12 cellular contexts compared by ENCODE assay signal in the genomic region with DNA sequence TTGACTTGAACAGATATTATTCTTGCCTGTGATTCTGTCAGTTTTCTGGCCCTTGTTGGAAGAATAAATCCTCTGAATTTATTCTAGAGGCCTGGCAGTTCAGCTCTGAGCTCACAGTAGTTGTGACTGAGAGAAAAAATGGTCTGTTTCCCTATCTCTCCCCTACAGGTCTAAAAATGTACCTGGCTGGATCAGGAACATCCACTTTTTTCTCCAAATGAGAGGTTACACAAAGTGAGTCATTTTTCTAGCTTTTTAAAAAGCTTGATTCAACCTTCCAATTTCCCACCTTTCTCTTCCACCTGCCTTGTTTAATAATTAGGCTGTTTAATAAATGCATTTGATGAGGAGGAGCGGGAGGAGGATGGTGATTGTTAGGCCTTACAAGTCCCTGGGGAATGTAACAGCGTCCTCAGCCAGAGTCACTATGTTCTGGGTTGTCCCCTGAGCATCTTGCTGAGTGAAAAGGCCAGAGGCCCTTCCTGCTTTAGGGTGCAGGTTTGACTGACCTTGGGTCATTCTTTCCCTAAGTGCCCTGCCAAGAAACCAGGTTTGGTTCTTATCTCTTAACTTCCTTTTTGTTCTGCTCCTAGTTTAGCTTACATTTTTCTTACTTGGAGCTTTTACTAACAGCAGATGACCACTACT.
DNase-seq lines count a peak whose midpoint lies in the region; ATAC-seq and TF ChIP-seq lines count a peak whose summit lies in the region.
"Had no signal": no experiment of that assay in that cellular context is flagged by ENCODE, and none has a peak within 500 bp of the region (broad histone marks: within the 10 kb centered on the region; RNA-seq: fewer than 3 reads in every experiment).

No MANE protein-coding gene starts in this region.

- peaks cover 30% of the 10 kb centered on the region for H3K4me1 Mint-ChIP-seq in Calu3 (ENCODE audit: low read depth, unreplicated experiment)
- H3K4me1 Mint-ChIP-seq in activated naive CD8-positive, alpha-beta T cell treated with anti-CD3 and anti-CD28 coated beads, Interleukin-2, amount 10 ng/mL, durations not matched to agents 7 days and 5 days = peaks cover 52% of the 10 kb centered on the region

- peaks cover 0 to 3% (median 0%) of the 10 kb centered on the region in 4 donors for H3K4me1 ChIP-seq in transverse colon
- no peaks in the 10 kb centered on the region for H3K4me1 ChIP-seq in effector memory CD4-positive, alpha-beta T cell (ENCODE audit: control insufficient read depth, insufficient read depth, low read length, poor library complexity, severe bottlenecking)
- H3K4me1 ChIP-seq: sigmoid colon had no signal

- no peaks in the 10 kb centered on the region for H3K9me3 Mint-ChIP-seq in Calu3 (ENCODE audit: low read depth, unreplicated experiment)
- peaks cover 7% of the 10 kb centered on the region for H3K9me3 Mint-ChIP-seq in activated naive CD8-positive, alpha-beta T cell treated with anti-CD3 and anti-CD28 coated beads, Interleukin-2, amount 10 ng/mL, durations not matched to agents 7 days and 5 days

- H3K4me3 ChIP-seq in transverse colon = no peak overlapping the region
- H3K4me3 ChIP-seq in effector memory CD4-positive, alpha-beta T cell (ENCODE audit: insufficient read depth, low read depth, low read length, poor library complexity, severe bottlenecking) = no peak overlapping the region
- H3K4me3 ChIP-seq: sigmoid colon had no signal

- POLR2A ChIA-PET in activated naive CD8-positive, alpha-beta T cell treated with anti-CD3 and anti-CD28 coated beads, Interleukin-2, amount 10 ng/mL, durations not matched to agents 7 days and 5 days (lab: Charles Lee) = interaction anchor here (0.6 to 4.9 kb wide), 7 partner anchors 8 to 38 kb away, joined by 3 to 37 read pairs (median 8); no protein-coding TSS in a partner anchor

- no peaks in the 10 kb centered on the region for H3K36me3 ChIP-seq in transverse colon
- H3K36me3 ChIP-seq in effector memory CD4-positive, alpha-beta T cell (ENCODE audit: control insufficient read depth, insufficient read depth, low read length) = no peaks in the 10 kb centered on the region
- H3K36me3 ChIP-seq: sigmoid colon had no signal

- BruUV-seq in Calu3 (replicated peaks; lab: Mats Ljungman, UMichigan) = no TSS peak

- peak overlapping the region; percentile 37 for H3K27ac Mint-ChIP-seq in Calu3 (ENCODE audit: unreplicated experiment)
- H3K27ac Mint-ChIP-seq in activated naive CD8-positive, alpha-beta T cell treated with anti-CD3 and anti-CD28 coated beads, Interleukin-2, amount 10 ng/mL, durations not matched to agents 7 days and 5 days = peak overlapping the region; percentile 84

- ATAC-seq in GM19023 (IDR thresholded peaks at IDR 0.05; ENCODE audit: unreplicated experiment) = peak; percentile 24
- peak; percentile 21 for ATAC-seq in HG03175 (IDR thresholded peaks at IDR 0.05; ENCODE audit: unreplicated experiment)
- ATAC-seq in activated naive CD8-positive, alpha-beta T cell treated with anti-CD3 and anti-CD28 coated beads, Interleukin-2, amount 10 ng/mL, durations not matched to agents 7 days and 5 days (ENCODE audit: low read depth) = no peak

- WGBS in transverse colon (ENCODE audit: low coverage in 1 of 2), 2 donors = 60 to 77% methylated on average over 1 to 2 of the region's 2 CpGs

- TF ChIP-seq EP300 in transverse colon (IDR thresholded peaks at IDR 0.05; ENCODE audit: low read depth) = no peak

- TF ChIP-seq POLR2A in transverse colon (IDR thresholded peaks at IDR 0.05) = no peak

- no peak overlapping the region for H3K4me3 Mint-ChIP-seq in Calu3 (ENCODE audit: low read depth, unreplicated experiment)
- peak overlapping the region; percentile 25 for H3K4me3 Mint-ChIP-seq in activated naive CD8-positive, alpha-beta T cell treated with anti-CD3 and anti-CD28 coated beads, Interleukin-2, amount 10 ng/mL, durations not matched to agents 7 days and 5 days

- in situ Hi-C loops in GM13977 (cut with MboI; ENCODE audit: low pct_unique_long_range_greater_than_20kb, low sequenced_read_pairs, unreplicated experiment) = no loop called here
- in situ Hi-C loops in transverse colon (cut with MboI; ENCODE audit: low pct_ligation_motif_present in 1 of 4, low pct_unique_long_range_greater_than_20kb in 1 of 4, low sequenced_read_pairs in 3 of 4) = no loop called here

- no peaks in the 10 kb centered on the region for H3K27me3 ChIP-seq in transverse colon
- no peaks in the 10 kb centered on the region for H3K27me3 ChIP-seq in effector memory CD4-positive, alpha-beta T cell (replicated peaks; ENCODE audit: control insufficient read depth, insufficient read depth, low read length, poor library complexity, severe bottlenecking)
- H3K27me3 ChIP-seq: sigmoid colon had no signal

- no peak overlapping the region for H3K27ac ChIP-seq in transverse colon
- no peak overlapping the region for H3K27ac ChIP-seq in effector memory CD4-positive, alpha-beta T cell (ENCODE audit: insufficient read depth, low read length, poor library complexity, severe bottlenecking)
- H3K27ac ChIP-seq: C4-2B, sigmoid colon had no signal

- DNase-seq in Calu3 = no peak
- DNase-seq in activated naive CD8-positive, alpha-beta T cell treated with anti-CD3 and anti-CD28 coated beads, Interleukin-2, amount 10 ng/mL, durations not matched to agents 7 days and 5 days = no peak
- no peak for DNase-seq in GM13977 (ENCODE audit: low spot score)
- no peak for DNase-seq in transverse colon
- no peak for DNase-seq in effector memory CD4-positive, alpha-beta T cell
- DNase-seq in stimulated activated CD4-positive, alpha-beta T cell treated with anti-CD3 and anti-CD28 coated beads, Interleukin-2, amount 100 ng/mL, for 24 hours = no peak
- DNase-seq: activated naive CD4-positive, alpha-beta T cell treated with anti-CD3 and anti-CD28 coated beads, Interleukin-2, amount 50 U/mL, for 16 hours; NCI-H226; sigmoid colon had no signal

- no peaks in the 10 kb centered on the region for H3K36me3 Mint-ChIP-seq in Calu3 (ENCODE audit: insufficient read depth, unreplicated experiment)
- peaks cover 15% of the 10 kb centered on the region for H3K36me3 Mint-ChIP-seq in activated naive CD8-positive, alpha-beta T cell treated with anti-CD3 and anti-CD28 coated beads, Interleukin-2, amount 10 ng/mL, durations not matched to agents 7 days and 5 days

- CTCF ChIA-PET in Calu3 (lab: Charles Lee) = interaction anchor here (0.7 to 1.6 kb wide), 3 partner anchors 17 to 90 kb away, joined by 3 to 4 read pairs (median 3); no protein-coding TSS in a partner anchor

- no peaks in the 10 kb centered on the region for H3K9me3 ChIP-seq in transverse colon
- H3K9me3 ChIP-seq in effector memory CD4-positive, alpha-beta T cell (ENCODE audit: control insufficient read depth, low read length) = no peaks in the 10 kb centered on the region
- H3K9me3 ChIP-seq: sigmoid colon had no signal

- H3K27me3 Mint-ChIP-seq in Calu3 (ENCODE audit: unreplicated experiment) = no peaks in the 10 kb centered on the region
- H3K27me3 Mint-ChIP-seq in activated naive CD8-positive, alpha-beta T cell treated with anti-CD3 and anti-CD28 coated beads, Interleukin-2, amount 10 ng/mL, durations not matched to agents 7 days and 5 days = no peaks in the 10 kb centered on the region

- TF ChIP-seq CTCF in Calu3 (IDR thresholded peaks at IDR 0.05; ENCODE audit: unreplicated experiment) (no peak), GM13977 (IDR thresholded peaks at IDR 0.05; ENCODE audit: extremely low read depth, insufficient read depth, missing control alignments) (no peak), transverse colon (IDR thresholded peaks at IDR 0.05) (no peak)

- intact Hi-C loops in Calu3 (cut with micrococcal nuclease; ENCODE audit: unreplicated experiment) (no loop called here), transverse colon (cut with DNase I; ENCODE audit: low total_unique reads) (no loop called here)
